In the genomic region with DNA sequence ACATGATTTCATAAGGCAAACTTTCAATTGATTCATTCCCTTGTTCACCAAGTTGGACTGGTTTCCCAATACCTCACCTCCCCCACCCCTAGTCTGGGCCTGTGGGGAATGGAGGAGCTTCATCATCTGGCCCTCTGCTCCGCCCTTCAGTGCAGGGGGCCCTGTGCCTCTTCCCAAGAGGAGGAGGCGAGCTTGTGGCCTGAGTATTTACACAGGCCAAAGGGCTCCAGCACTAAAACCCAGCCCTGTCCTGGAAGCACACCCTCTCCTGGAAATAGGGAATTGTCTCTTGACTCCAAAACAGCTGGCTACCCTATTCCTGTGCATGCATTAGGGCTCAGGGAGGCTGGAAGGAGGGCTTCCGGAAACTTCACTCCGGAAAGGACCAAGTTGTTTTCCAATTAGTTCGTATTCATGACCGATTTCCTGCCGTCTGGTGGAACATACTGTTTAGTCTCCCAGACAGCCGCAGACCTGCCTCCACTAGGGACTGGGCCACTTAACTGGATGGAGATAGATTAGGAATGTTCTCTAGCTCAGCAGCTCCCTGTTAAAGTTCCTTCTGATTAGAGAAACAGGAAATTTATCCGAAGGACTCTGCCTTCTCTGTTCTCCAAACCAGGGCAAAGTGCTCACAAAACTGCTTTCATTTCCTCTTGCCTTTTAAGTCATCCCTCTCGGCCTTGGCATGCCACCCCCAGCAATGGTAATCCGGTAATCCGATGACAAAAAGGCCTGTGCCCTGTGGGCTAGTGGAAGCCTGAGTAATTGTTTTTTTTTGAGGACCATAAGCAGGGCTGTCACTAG, we compare ENCODE assay signal across 7 cellular contexts. TPM values are rescaled to one million over a fixed set of nuclear protein-coding genes. Genes with fewer than 3 reads are reported as not detected.
DNase-seq lines count a peak whose midpoint lies in the region; ATAC-seq and TF ChIP-seq lines count a peak whose summit lies in the region.

No MANE protein-coding gene starts in this region.

- TF ChIP-seq CTCF in uterus (IDR thresholded peaks at IDR 0.05) = no peak

- TF ChIP-seq POLR2A in uterus (IDR thresholded peaks at IDR 0.05) = peak; percentile 15 to 19

- no peak overlapping the region for H3K4me3 ChIP-seq in ectodermal cell (ENCODE audit: insufficient read depth, low read depth, low read length)
- no peak overlapping the region for H3K4me3 ChIP-seq in uterus

- H3K4me1 ChIP-seq in ectodermal cell (ENCODE audit: control insufficient read depth, insufficient read depth, low read length) (peaks cover 7% of the 10 kb centered on the region), uterus (no peaks in the 10 kb centered on the region)

- WGBS in ectodermal cell, 2 experiments = 68 to 73% methylated on average over 12 of the region's 12 CpGs

- H3K27me3 ChIP-seq in ectodermal cell (ENCODE audit: control insufficient read depth, insufficient read depth, low read length, poor library complexity, severe bottlenecking) = no peaks in the 10 kb centered on the region
- no peaks in the 10 kb centered on the region for H3K27me3 ChIP-seq in uterus

- H3K27ac ChIP-seq in ectodermal cell (ENCODE audit: insufficient read depth, low read depth, low read length, poor library complexity, severe bottlenecking) (peak overlapping the region; percentile 67), uterus (peak overlapping the region; percentile 80 to 82)

- H3K9me3 ChIP-seq in ectodermal cell (ENCODE audit: control insufficient read depth, low read length) (no peaks in the 10 kb centered on the region), uterus (no peaks in the 10 kb centered on the region)

- H3K36me3 ChIP-seq in ectodermal cell (ENCODE audit: control insufficient read depth, insufficient read depth, low read length) (no peaks in the 10 kb centered on the region), uterus (no peaks in the 10 kb centered on the region)

- ATAC-seq in HG03469 (IDR thresholded peaks at IDR 0.05; ENCODE audit: unreplicated experiment) = no peak

- intact Hi-C loops in uterus (cut with DNase I; ENCODE audit: low total_unique reads) = no loop called here

- DNase-seq in MV-4-11 (lab: John Stamatoyannopoulos, UW) (peak; percentile 87), medulla oblongata (ENCODE audit: extremely low spot score) (peak; percentile 29), uterus (peak; percentile 79 to 86), NCI-H2081 (lab: John Stamatoyannopoulos, UW) (no peak), AML-193 (lab: John Stamatoyannopoulos, UW) (no peak)

RNA-seq across cellular contexts. Expression of gene SRPX2, which starts 5.8 kb away (rescaled TPM):
- 0.72 TPM for polyA plus RNA-seq in ectodermal cell (2013, experiment 1 of 4)
- polyA plus RNA-seq in ectodermal cell (2013, experiment 2 of 4) = 0.28 TPM
- 0.64 TPM for polyA plus RNA-seq in ectodermal cell (2013, experiment 3 of 4)
- polyA plus RNA-seq in ectodermal cell (2013, experiment 4 of 4) = 0.28 TPM
- total RNA-seq in uterus = 10 to 100 TPM in 2 of 4 donors, 1 to 10 TPM in 2; 7.4 to 23.8 (median 15.1) TPM

RNA-seq across cellular contexts. Expression of gene TSPAN6, which starts 13.1 kb away (rescaled TPM):
- 161 TPM for polyA plus RNA-seq in ectodermal cell (2013, experiment 1 of 4)
- 173 TPM for polyA plus RNA-seq in ectodermal cell (2013, experiment 2 of 4)
- polyA plus RNA-seq in ectodermal cell (2013, experiment 3 of 4) = 115 TPM
- polyA plus RNA-seq in ectodermal cell (2013, experiment 4 of 4) = 134 TPM
- total RNA-seq in uterus = 10 to 100 TPM; 22.3 to 74.8 (median 27.5) TPM

Comparison
In these comparisons a context has a peak if more than half of its experiments do, and no peak if none do; other contexts are left out.
1. DNase-seq: peak in MV-4-11 (single experiment), medulla oblongata (single experiment) and uterus (2 of 2); none in NCI-H2081 (0 of 2) and AML-193 (0 of 2).